In genomic region chr1:41432481-41433280, GRCh38 we compare ENCODE assay signal across 1 cellular context.
A peak's percentile ranks its signal among the peaks of the same experiment; 100 is the strongest.
TF ChIP-seq lines count a peak whose summit lies in the region.

No MANE protein-coding gene starts in this region.

TF ChIP-seq in HepG2, 621 proteins besides CTCF, POLR2A, EP300 and RAD21 (continued from another document and continues in another):
- TF ChIP-seq, protein P1, sequence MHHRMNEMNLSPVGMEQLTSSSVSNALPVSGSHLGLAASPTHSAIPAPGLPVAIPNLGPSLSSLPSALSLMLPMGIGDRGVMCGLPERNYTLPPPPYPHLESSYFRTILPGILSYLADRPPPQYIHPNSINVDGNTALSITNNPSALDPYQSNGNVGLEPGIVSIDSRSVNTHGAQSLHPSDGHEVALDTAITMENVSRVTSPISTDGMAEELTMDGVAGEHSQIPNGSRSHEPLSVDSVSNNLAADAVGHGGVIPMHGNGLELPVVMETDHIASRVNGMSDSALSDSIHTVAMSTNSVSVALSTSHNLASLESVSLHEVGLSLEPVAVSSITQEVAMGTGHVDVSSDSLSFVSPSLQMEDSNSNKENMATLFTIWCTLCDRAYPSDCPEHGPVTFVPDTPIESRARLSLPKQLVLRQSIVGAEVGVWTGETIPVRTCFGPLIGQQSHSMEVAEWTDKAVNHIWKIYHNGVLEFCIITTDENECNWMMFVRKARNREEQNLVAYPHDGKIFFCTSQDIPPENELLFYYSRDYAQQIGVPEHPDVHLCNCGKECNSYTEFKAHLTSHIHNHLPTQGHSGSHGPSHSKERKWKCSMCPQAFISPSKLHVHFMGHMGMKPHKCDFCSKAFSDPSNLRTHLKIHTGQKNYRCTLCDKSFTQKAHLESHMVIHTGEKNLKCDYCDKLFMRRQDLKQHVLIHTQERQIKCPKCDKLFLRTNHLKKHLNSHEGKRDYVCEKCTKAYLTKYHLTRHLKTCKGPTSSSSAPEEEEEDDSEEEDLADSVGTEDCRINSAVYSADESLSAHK (CRISPR knock-in tag; IDR thresholded peaks at IDR 0.05; ENCODE audit: borderline replicate concordance) = no peak
- no peak for TF ChIP-seq RFX5 (IDR thresholded peaks at IDR 0.05; ENCODE audit: low read depth, low read length)
- no peak for TF ChIP-seq SRSF4 (IDR thresholded peaks at IDR 0.05; ENCODE audit: low read depth, low read length, poor library complexity, severe bottlenecking)
- TF ChIP-seq ZNF337 (CRISPR knock-in tag; IDR thresholded peaks at IDR 0.05; ENCODE audit: borderline replicate concordance, low read depth) = no peak
- TF ChIP-seq ZNF564 (CRISPR knock-in tag; IDR thresholded peaks at IDR 0.05) = no peak
- TF ChIP-seq ESRRA (CRISPR knock-in tag; IDR thresholded peaks at IDR 0.05; ENCODE audit: low read depth) = peak; percentile 66; the same call in 1 of the 2 replicates
- no peak for TF ChIP-seq HOXA3 (CRISPR knock-in tag; IDR thresholded peaks at IDR 0.05)
- no peak for TF ChIP-seq ZNF792 (CRISPR knock-in tag; IDR thresholded peaks at IDR 0.05)
- TF ChIP-seq ZNF883 (CRISPR knock-in tag; IDR thresholded peaks at IDR 0.05; ENCODE audit: not compliant biosample characterization) = no peak
- TF ChIP-seq E2F2 (CRISPR knock-in tag; IDR thresholded peaks at IDR 0.05; ENCODE audit: borderline replicate concordance) = 0 out of 2 replicates have a peak, but pooled peaks have one; percentile 65
- TF ChIP-seq NR2F1 (CRISPR knock-in tag; IDR thresholded peaks at IDR 0.05) = peak; percentile 65 to 86
- TF ChIP-seq BRD4 (CRISPR knock-in tag; IDR thresholded peaks at IDR 0.05) = no peak
- no peak for TF ChIP-seq ZBTB10 (CRISPR knock-in tag; IDR thresholded peaks at IDR 0.05; ENCODE audit: borderline replicate concordance)
- peak; percentile 64 for TF ChIP-seq NR2F6 (IDR thresholded peaks at IDR 0.05)
- TF ChIP-seq NR2F6 (CRISPR knock-in tag; IDR thresholded peaks at IDR 0.05) = peak; percentile 72; the same call in 1 of the 2 replicates
- no peak for TF ChIP-seq DPF2 (CRISPR knock-in tag; IDR thresholded peaks at IDR 0.05; ENCODE audit: borderline replicate concordance, low read depth)
- TF ChIP-seq PHF21A (CRISPR knock-in tag; IDR thresholded peaks at IDR 0.05) = no peak
- 0 out of 2 replicates have a peak, but pooled peaks have one; percentile 33 for TF ChIP-seq HOXA5 (CRISPR knock-in tag; IDR thresholded peaks at IDR 0.05)
- TF ChIP-seq MZF1 (CRISPR knock-in tag; IDR thresholded peaks at IDR 0.05; ENCODE audit: borderline replicate concordance) = no peak
- TF ChIP-seq FOXP1 (IDR thresholded peaks at IDR 0.05) = no peak
- TF ChIP-seq FOXP1 (CRISPR knock-in tag; IDR thresholded peaks at IDR 0.05) = no peak
- TF ChIP-seq HMG20B (CRISPR knock-in tag; conservative IDR thresholded peaks at IDR 0.05) = no peak
- TF ChIP-seq MYC (CRISPR knock-in tag; IDR thresholded peaks at IDR 0.05; ENCODE audit: borderline replicate concordance) = peak; percentile 61; the same call in 1 of the 2 replicates
- no peak for TF ChIP-seq KMT2A (CRISPR knock-in tag; IDR thresholded peaks at IDR 0.05)
- TF ChIP-seq CBX5 (CRISPR knock-in tag; IDR thresholded peaks at IDR 0.05; ENCODE audit: borderline replicate concordance) = peak; percentile 61; the same call in 1 of the 2 replicates
- 0 out of 2 replicates have a peak, but pooled peaks have one; percentile 40 for TF ChIP-seq PCBP1 (IDR thresholded peaks at IDR 0.05; ENCODE audit: borderline replicate concordance, low read depth, low read length)
- peak; percentile 85 for TF ChIP-seq XRCC5 (optimal IDR thresholded peaks at IDR 0.05; ENCODE audit: low read length)
- no peak for TF ChIP-seq MED13 (CRISPR knock-in tag; IDR thresholded peaks at IDR 0.05)
- no peak for TF ChIP-seq PRDM15 (CRISPR knock-in tag; IDR thresholded peaks at IDR 0.05)
- no peak for TF ChIP-seq ONECUT2 (CRISPR knock-in tag; IDR thresholded peaks at IDR 0.05)
- TF ChIP-seq ZNF414 (CRISPR knock-in tag; IDR thresholded peaks at IDR 0.05) = 0 out of 2 replicates have a peak, but pooled peaks have one; percentile 41
- TF ChIP-seq, protein P2, sequence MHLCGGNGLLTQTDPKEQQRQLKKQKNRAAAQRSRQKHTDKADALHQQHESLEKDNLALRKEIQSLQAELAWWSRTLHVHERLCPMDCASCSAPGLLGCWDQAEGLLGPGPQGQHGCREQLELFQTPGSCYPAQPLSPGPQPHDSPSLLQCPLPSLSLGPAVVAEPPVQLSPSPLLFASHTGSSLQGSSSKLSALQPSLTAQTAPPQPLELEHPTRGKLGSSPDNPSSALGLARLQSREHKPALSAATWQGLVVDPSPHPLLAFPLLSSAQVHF (CRISPR knock-in tag; IDR thresholded peaks at IDR 0.05) = no peak
- TF ChIP-seq ZSCAN22 (CRISPR knock-in tag; IDR thresholded peaks at IDR 0.05) = no peak
- TF ChIP-seq, protein P3, sequence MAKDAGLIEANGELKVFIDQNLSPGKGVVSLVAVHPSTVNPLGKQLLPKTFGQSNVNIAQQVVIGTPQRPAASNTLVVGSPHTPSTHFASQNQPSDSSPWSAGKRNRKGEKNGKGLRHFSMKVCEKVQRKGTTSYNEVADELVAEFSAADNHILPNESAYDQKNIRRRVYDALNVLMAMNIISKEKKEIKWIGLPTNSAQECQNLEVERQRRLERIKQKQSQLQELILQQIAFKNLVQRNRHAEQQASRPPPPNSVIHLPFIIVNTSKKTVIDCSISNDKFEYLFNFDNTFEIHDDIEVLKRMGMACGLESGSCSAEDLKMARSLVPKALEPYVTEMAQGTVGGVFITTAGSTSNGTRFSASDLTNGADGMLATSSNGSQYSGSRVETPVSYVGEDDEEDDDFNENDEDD (CRISPR knock-in tag; IDR thresholded peaks at IDR 0.05; ENCODE audit: borderline replicate concordance) = no peak
- TF ChIP-seq, protein P4, sequence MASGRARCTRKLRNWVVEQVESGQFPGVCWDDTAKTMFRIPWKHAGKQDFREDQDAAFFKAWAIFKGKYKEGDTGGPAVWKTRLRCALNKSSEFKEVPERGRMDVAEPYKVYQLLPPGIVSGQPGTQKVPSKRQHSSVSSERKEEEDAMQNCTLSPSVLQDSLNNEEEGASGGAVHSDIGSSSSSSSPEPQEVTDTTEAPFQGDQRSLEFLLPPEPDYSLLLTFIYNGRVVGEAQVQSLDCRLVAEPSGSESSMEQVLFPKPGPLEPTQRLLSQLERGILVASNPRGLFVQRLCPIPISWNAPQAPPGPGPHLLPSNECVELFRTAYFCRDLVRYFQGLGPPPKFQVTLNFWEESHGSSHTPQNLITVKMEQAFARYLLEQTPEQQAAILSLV (CRISPR knock-in tag; IDR thresholded peaks at IDR 0.05; ENCODE audit: borderline replicate concordance) = peak; percentile 75; the same call in 1 of the 2 replicates
- TF ChIP-seq ZNF18 (CRISPR knock-in tag; IDR thresholded peaks at IDR 0.05; ENCODE audit: insufficient replicate concordance) = no peak
- TF ChIP-seq ZSCAN9 (CRISPR knock-in tag; IDR thresholded peaks at IDR 0.05; ENCODE audit: borderline replicate concordance) = no peak
- TF ChIP-seq SP140L (CRISPR knock-in tag; IDR thresholded peaks at IDR 0.05; ENCODE audit: borderline replicate concordance) = no peak
- TF ChIP-seq, protein P5, sequence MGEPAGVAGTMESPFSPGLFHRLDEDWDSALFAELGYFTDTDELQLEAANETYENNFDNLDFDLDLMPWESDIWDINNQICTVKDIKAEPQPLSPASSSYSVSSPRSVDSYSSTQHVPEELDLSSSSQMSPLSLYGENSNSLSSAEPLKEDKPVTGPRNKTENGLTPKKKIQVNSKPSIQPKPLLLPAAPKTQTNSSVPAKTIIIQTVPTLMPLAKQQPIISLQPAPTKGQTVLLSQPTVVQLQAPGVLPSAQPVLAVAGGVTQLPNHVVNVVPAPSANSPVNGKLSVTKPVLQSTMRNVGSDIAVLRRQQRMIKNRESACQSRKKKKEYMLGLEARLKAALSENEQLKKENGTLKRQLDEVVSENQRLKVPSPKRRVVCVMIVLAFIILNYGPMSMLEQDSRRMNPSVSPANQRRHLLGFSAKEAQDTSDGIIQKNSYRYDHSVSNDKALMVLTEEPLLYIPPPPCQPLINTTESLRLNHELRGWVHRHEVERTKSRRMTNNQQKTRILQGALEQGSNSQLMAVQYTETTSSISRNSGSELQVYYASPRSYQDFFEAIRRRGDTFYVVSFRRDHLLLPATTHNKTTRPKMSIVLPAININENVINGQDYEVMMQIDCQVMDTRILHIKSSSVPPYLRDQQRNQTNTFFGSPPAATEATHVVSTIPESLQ (CRISPR knock-in tag; conservative IDR thresholded peaks at IDR 0.05) = no peak
- no peak for TF ChIP-seq ZFP37 (CRISPR knock-in tag; IDR thresholded peaks at IDR 0.05; ENCODE audit: borderline replicate concordance)
- TF ChIP-seq FOXO4 (CRISPR knock-in tag; conservative IDR thresholded peaks at IDR 0.05) = 0 out of 2 replicates have a peak, but pooled peaks have one; percentile 51
